Comparison of ENCODE assay signal across 9 cellular contexts in the genomic region with DNA sequence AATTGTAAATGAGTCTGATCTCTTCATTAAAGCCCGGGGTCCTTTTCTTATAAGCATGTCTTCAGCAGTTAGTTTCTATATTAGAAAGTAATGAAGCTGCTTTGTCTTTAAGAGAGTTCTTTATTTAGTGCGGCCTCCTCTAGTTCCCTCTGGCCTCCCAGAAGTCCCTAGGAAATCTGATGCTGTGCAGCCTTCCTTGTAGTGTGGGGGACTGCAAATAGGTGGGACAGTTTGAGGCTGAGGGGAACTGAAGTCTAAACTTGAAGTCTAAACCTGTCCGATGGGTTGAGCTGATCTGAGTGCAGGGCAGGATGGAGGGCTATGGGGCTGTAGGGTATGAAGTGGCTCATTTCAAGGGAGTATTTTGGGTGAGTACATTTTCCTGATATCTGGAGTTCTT. TPM values are rescaled to one million over a fixed set of nuclear protein-coding genes. Genes with fewer than 3 reads are reported as not detected.
DNase-seq lines count a peak whose midpoint lies in the region; ATAC-seq, FAIRE-seq and TF ChIP-seq lines count a peak whose summit lies in the region.
"Had no signal": no experiment of that assay in that cellular context is flagged by ENCODE, and none has a peak within 500 bp of the region (broad histone marks: within the 10 kb centered on the region; RNA-seq: fewer than 3 reads in every experiment).

No MANE protein-coding gene starts in this region.

- H3K27ac ChIP-seq in cardiac muscle cell = peak overlapping the region; percentile 74
- peak overlapping the region; percentile 65 for H3K27ac ChIP-seq in brain microvascular endothelial cell
- H3K27ac ChIP-seq in lower lobe of right lung = peak overlapping the region; percentile 24
- H3K27ac ChIP-seq in upper lobe of left lung = peak overlapping the region in 2 of 4 donors; percentile 36 to 54
- H3K27ac ChIP-seq in pancreas = no peak overlapping the region

- intact Hi-C loops in left cardiac atrium (cut with DNase I) = no loop called here
- intact Hi-C loops in lower lobe of right lung (cut with DNase I) = no loop called here
- intact Hi-C loops in pancreas (cut with DNase I) = no loop called here

- H3K4me3 ChIP-seq in cardiac muscle cell = peak overlapping the region; percentile 82
- peak overlapping the region; percentile 92 for H3K4me3 ChIP-seq in brain microvascular endothelial cell (ENCODE audit: low read depth, low read length)
- H3K4me3 ChIP-seq in lower lobe of right lung = peak overlapping the region; percentile 34
- H3K4me3 ChIP-seq in upper lobe of left lung = peak overlapping the region in 3 of 4 donors; percentile 73 to 95 (median 85)
- H3K4me3 ChIP-seq in pancreas = peak overlapping the region in 1 of 4 donors; percentile 20

- ATAC-seq in left cardiac atrium (no peak), lower lobe of right lung (peak in 1 of 2 donors; percentile 39), upper lobe of left lung (ENCODE audit: low FRiP score in 2 of 2) (no peak), GM21786 (IDR thresholded peaks at IDR 0.05; ENCODE audit: unreplicated experiment) (no peak), pancreas (no peak)

- no peaks in the 10 kb centered on the region for H3K27me3 ChIP-seq in cardiac muscle cell
- no peaks in the 10 kb centered on the region for H3K27me3 ChIP-seq in brain microvascular endothelial cell (replicated peaks)
- H3K27me3 ChIP-seq in lower lobe of right lung (ENCODE audit: low read depth) = no peaks in the 10 kb centered on the region
- H3K27me3 ChIP-seq in upper lobe of left lung = peaks cover 0 to 10% (median 0%) of the 10 kb centered on the region in 4 donors
- no peaks in the 10 kb centered on the region for H3K27me3 ChIP-seq in pancreas

- H3K4me1 ChIP-seq in cardiac muscle cell (ENCODE audit: low read depth) (peaks cover 19% of the 10 kb centered on the region), lower lobe of right lung (peaks cover 50% of the 10 kb centered on the region), upper lobe of left lung (peaks cover 10 to 52% (median 33%) of the 10 kb centered on the region in 4 donors), pancreas (peaks cover 0 to 17% (median 0%) of the 10 kb centered on the region in 3 donors)

- H3K9me3 ChIP-seq in cardiac muscle cell (ENCODE audit: low read depth) (no peaks in the 10 kb centered on the region), lower lobe of right lung (no peaks in the 10 kb centered on the region), upper lobe of left lung (no peaks in the 10 kb centered on the region), pancreas (no peaks in the 10 kb centered on the region)

- in situ Hi-C loops in brain microvascular endothelial cell (cut with HindIII; ENCODE audit: low pct_ligation_motif_present, low sequenced_read_pairs) = no loop called here

- DNase-seq in cardiac muscle cell (ENCODE audit: low read depth in 1 of 2, low spot score in 1 of 2) = peak in 1 of 2 donors; percentile 45
- no peak for DNase-seq in left cardiac atrium
- DNase-seq in brain microvascular endothelial cell = no peak
- no peak for DNase-seq in lower lobe of right lung
- no peak for DNase-seq in upper lobe of left lung
- DNase-seq in pancreas = no peak
- no peak for DNase-seq in urothelium cell line (ENCODE audit: low spot score)
- DNase-seq: NCI-H226 had no signal

- H3K36me3 ChIP-seq in cardiac muscle cell (no peaks in the 10 kb centered on the region), brain microvascular endothelial cell (replicated peaks) (no peaks in the 10 kb centered on the region), lower lobe of right lung (no peaks in the 10 kb centered on the region), upper lobe of left lung (no peaks in the 10 kb centered on the region), pancreas (no peaks in the 10 kb centered on the region)

- TF ChIP-seq CTCF in cardiac muscle cell (IDR thresholded peaks at IDR 0.05; ENCODE audit: low read depth, low read length) (no peak), brain microvascular endothelial cell (IDR thresholded peaks at IDR 0.05; ENCODE audit: low read depth, low read length, missing control alignments) (no peak), lower lobe of right lung (IDR thresholded peaks at IDR 0.05) (no peak), upper lobe of left lung (IDR thresholded peaks at IDR 0.05) (no peak), pancreas (IDR thresholded peaks at IDR 0.05) (no peak)

- FAIRE-seq in pancreas (lab: Jason Lieb, UNC) = no peak
- FAIRE-seq in urothelium cell line (lab: Jason Lieb, UNC) = no peak

- TF ChIP-seq EP300 in upper lobe of left lung (IDR thresholded peaks at IDR 0.05) = no peak

- peak in 1 of 4 donors; percentile 32 for TF ChIP-seq POLR2A in upper lobe of left lung (IDR thresholded peaks at IDR 0.05)

- WGBS in upper lobe of left lung, 2 donors = 36 to 42% methylated on average over 3 of the region's 3 CpGs
- WGBS in pancreas, 2 donors = 32 to 36% methylated on average over 3 of the region's 3 CpGs

RNA-seq across cellular contexts. Expression of gene CD276, which starts 1.4 kb away (rescaled TPM):
- total RNA-seq in cardiac muscle cell = 119 and 172 TPM in 2 replicates
- 127 and 146 TPM in 2 replicates for polyA plus RNA-seq in cardiac muscle cell
- total RNA-seq in left cardiac atrium = 10 to 100 TPM; 29.6 to 77.5 TPM
- 55.0 TPM for total RNA-seq in lower lobe of right lung
- 10 to 100 TPM; 32.2 to 83.6 (median 65.8) TPM for total RNA-seq in upper lobe of left lung
- total RNA-seq in pancreas = 10 to 100 TPM; 13.9 to 56.0 (median 18.0) TPM
- polyA plus RNA-seq in pancreas = 10 to 100 TPM; 26.4 to 30.4 TPM

RNA-seq across cellular contexts. Expression of gene NPTN, which starts 52.4 kb away (rescaled TPM):
- 243 and 360 TPM in 2 replicates for total RNA-seq in cardiac muscle cell
- 256 and 375 TPM in 2 replicates for polyA plus RNA-seq in cardiac muscle cell
- total RNA-seq in left cardiac atrium = 100 to 1,000 TPM; 175 to 223 TPM
- 138 TPM for total RNA-seq in lower lobe of right lung
- 100 to 1,000 TPM in 4 of 6 donors, 10 to 100 TPM in 2; 70.2 to 151 (median 108) TPM for total RNA-seq in upper lobe of left lung
- 10 to 100 TPM; 27.6 to 57.3 (median 36.8) TPM for total RNA-seq in pancreas
- polyA plus RNA-seq in pancreas = 10 to 100 TPM; 16.2 to 61.9 TPM

Comparison
In these comparisons a context has a peak if more than half of its experiments do, and no peak if none do; other contexts are left out.
1. H3K27ac ChIP-seq: peak in cardiac muscle cell (single experiment), brain microvascular endothelial cell (single experiment) and lower lobe of right lung (single experiment); none in pancreas (0 of 4).